In genomic region chr13:114167885-114168284, GRCh38 we compare ENCODE assay signal across 26 cellular contexts. TPM values are rescaled to one million over a fixed set of nuclear protein-coding genes. Genes with fewer than 3 reads are reported as not detected.
DNase-seq lines count a peak whose midpoint lies in the region; ATAC-seq and TF ChIP-seq lines count a peak whose summit lies in the region.
"Had no signal": no experiment of that assay in that cellular context is flagged by ENCODE, and none has a peak within 500 bp of the region (broad histone marks: within the 10 kb centered on the region; RNA-seq: fewer than 3 reads in every experiment).

No MANE protein-coding gene starts in this region.

- ATAC-seq in activated CD4-positive, alpha-beta T cell treated with anti-CD3 and anti-CD28 coated beads for 36 hours, result no peak
- peak; percentile 42 for ATAC-seq in CD8-positive, alpha-beta T cell
- ATAC-seq in gastrocnemius medialis (no peak), HG02970 (IDR thresholded peaks at IDR 0.05; ENCODE audit: low FRiP score, unreplicated experiment) (no peak)
- ATAC-seq: Right ventricle myocardium inferior had no signal

- no peaks in the 10 kb centered on the region for H3K27me3 Mint-ChIP-seq in activated CD4-positive, alpha-beta T cell treated with anti-CD3 and anti-CD28 coated beads for 36 hours
- no peaks in the 10 kb centered on the region for H3K27me3 Mint-ChIP-seq in activated CD4-positive, alpha-beta T cell treated with anti-CD3 and anti-CD28 coated beads, Interleukin-2, amount 10 ng/mL, durations not matched to agents 7 days and 5 days
- H3K27me3 Mint-ChIP-seq in CD8-positive, alpha-beta T cell (ENCODE audit: low read depth), result no peaks in the 10 kb centered on the region
- H3K27me3 Mint-ChIP-seq: CD4-positive, alpha-beta memory T cell had no signal

- peak overlapping the region; percentile 56 for H3K27ac Mint-ChIP-seq in activated CD4-positive, alpha-beta T cell treated with anti-CD3 and anti-CD28 coated beads for 36 hours
- H3K27ac Mint-ChIP-seq in activated CD4-positive, alpha-beta T cell treated with anti-CD3 and anti-CD28 coated beads, Interleukin-2, amount 10 ng/mL, durations not matched to agents 7 days and 5 days, result no peak overlapping the region
- peak overlapping the region; percentile 84 for H3K27ac Mint-ChIP-seq in CD8-positive, alpha-beta T cell
- H3K27ac Mint-ChIP-seq: B cell had no signal

- intact Hi-C loops in activated CD4-positive, alpha-beta T cell treated with anti-CD3 and anti-CD28 coated beads for 36 hours (cut with DNase I, micrococcal nuclease), result no loop called here
- intact Hi-C loops in CD8-positive, alpha-beta T cell (cut with DNase I, micrococcal nuclease), result no loop called here
- intact Hi-C loops in esophagus muscularis mucosa (cut with DNase I) (no loop called here), gastrocnemius medialis (cut with DNase I; ENCODE audit: low total_unique reads) (no loop called here)

- peaks cover 6% of the 10 kb centered on the region for H3K9me3 Mint-ChIP-seq in activated CD4-positive, alpha-beta T cell treated with anti-CD3 and anti-CD28 coated beads for 36 hours (ENCODE audit: low read depth)
- peaks cover 19% of the 10 kb centered on the region for H3K9me3 Mint-ChIP-seq in activated CD4-positive, alpha-beta T cell treated with anti-CD3 and anti-CD28 coated beads, Interleukin-2, amount 10 ng/mL, durations not matched to agents 7 days and 5 days
- H3K9me3 Mint-ChIP-seq in CD8-positive, alpha-beta T cell, result no peaks in the 10 kb centered on the region

- TF ChIP-seq EP300 in esophagus muscularis mucosa (IDR thresholded peaks at IDR 0.05), result no peak

- TF ChIP-seq POLR2A in esophagus muscularis mucosa (IDR thresholded peaks at IDR 0.05; ENCODE audit: low read depth), result no peak
- TF ChIP-seq POLR2A in gastrocnemius medialis (IDR thresholded peaks at IDR 0.05), result no peak

- H3K4me3 Mint-ChIP-seq in activated CD4-positive, alpha-beta T cell treated with anti-CD3 and anti-CD28 coated beads for 36 hours, result no peak overlapping the region
- H3K4me3 Mint-ChIP-seq in activated CD4-positive, alpha-beta T cell treated with anti-CD3 and anti-CD28 coated beads, Interleukin-2, amount 10 ng/mL, durations not matched to agents 7 days and 5 days, result no peak overlapping the region
- no peak overlapping the region for H3K4me3 Mint-ChIP-seq in CD8-positive, alpha-beta T cell
- H3K4me3 Mint-ChIP-seq: B cell had no signal

- 94% methylated on average over 5 of the region's 5 CpGs for WGBS in esophagus muscularis mucosa

- peaks cover 44% of the 10 kb centered on the region for H3K4me1 Mint-ChIP-seq in activated CD4-positive, alpha-beta T cell treated with anti-CD3 and anti-CD28 coated beads for 36 hours
- H3K4me1 Mint-ChIP-seq in activated CD4-positive, alpha-beta T cell treated with anti-CD3 and anti-CD28 coated beads, Interleukin-2, amount 10 ng/mL, durations not matched to agents 7 days and 5 days, result peaks cover 36% of the 10 kb centered on the region
- H3K4me1 Mint-ChIP-seq in CD8-positive, alpha-beta T cell (ENCODE audit: low read depth), result peaks cover 49% of the 10 kb centered on the region

- TF ChIP-seq CTCF in CD8-positive, alpha-beta T cell (IDR thresholded peaks at IDR 0.05), result no peak
- TF ChIP-seq CTCF in esophagus muscularis mucosa (IDR thresholded peaks at IDR 0.05), result no peak
- TF ChIP-seq CTCF in gastrocnemius medialis (IDR thresholded peaks at IDR 0.05 in 4 of 5, conservative IDR thresholded peaks at IDR 0.05 in 1 of 5), result no peak

- H3K36me3 ChIP-seq in CD8-positive, alpha-beta T cell (ENCODE audit: insufficient read depth, low read length), result no peaks in the 10 kb centered on the region
- no peaks in the 10 kb centered on the region for H3K36me3 ChIP-seq in esophagus muscularis mucosa
- no peaks in the 10 kb centered on the region for H3K36me3 ChIP-seq in gastrocnemius medialis
- H3K36me3 ChIP-seq: HAP-1, SJCRH30 had no signal

- in situ Hi-C loops in gastrocnemius medialis (cut with MboI; ENCODE audit: low sequenced_read_pairs in 4 of 4), result no loop called here

- no peak overlapping the region for H3K4me3 ChIP-seq in CD8-positive, alpha-beta T cell (ENCODE audit: low read depth, low read length)
- H3K4me3 ChIP-seq in esophagus muscularis mucosa, result no peak overlapping the region
- no peak overlapping the region for H3K4me3 ChIP-seq in gastrocnemius medialis
- H3K4me3 ChIP-seq: HAP-1, PC-9, SJCRH30 had no signal

- peaks cover 4% of the 10 kb centered on the region for H3K9me3 ChIP-seq in CD8-positive, alpha-beta T cell (ENCODE audit: low read length)
- H3K9me3 ChIP-seq in esophagus muscularis mucosa, result peaks cover 0 to 4% (median 2%) of the 10 kb centered on the region in 4 donors
- H3K9me3 ChIP-seq in gastrocnemius medialis, result no peaks in the 10 kb centered on the region
- H3K9me3 ChIP-seq: HAP-1 had no signal

- DNase-seq in activated CD4-positive, alpha-beta T cell treated with anti-CD3 and anti-CD28 coated beads for 36 hours, result no peak
- DNase-seq in activated CD4-positive, alpha-beta T cell treated with anti-CD3 and anti-CD28 coated beads, Interleukin-2, amount 10 ng/mL, durations not matched to agents 7 days and 5 days, result no peak
- no peak for DNase-seq in CD8-positive, alpha-beta T cell
- no peak for DNase-seq in esophagus muscularis mucosa (ENCODE audit: extremely low spot score)
- no peak for DNase-seq in substantia nigra (lab: John Stamatoyannopoulos, UW)
- no peak for DNase-seq in gastrocnemius medialis
- DNase-seq: CD4-positive, alpha-beta memory T cell; DMS 273 treated with DMSO at 0.1 percent for 48 hours; DMS79 treated with DMSO at 0.1 percent for 48 hours; GOT3; MM.1S; NCI-H2029; NCI-H446 treated with DMSO at 0.1 percent for 48 hours; NCI-H526; NCI-H82; NK-92 treated with Interleukin-12 subunit alpha and Interleukin-12 subunit beta, amount 100 ng/mL, for 24 hours; PC-9; SJCRH30 had no signal

- H3K36me3 Mint-ChIP-seq in activated CD4-positive, alpha-beta T cell treated with anti-CD3 and anti-CD28 coated beads for 36 hours (ENCODE audit: low read depth), result peaks cover 2% of the 10 kb centered on the region
- H3K36me3 Mint-ChIP-seq in activated CD4-positive, alpha-beta T cell treated with anti-CD3 and anti-CD28 coated beads, Interleukin-2, amount 10 ng/mL, durations not matched to agents 7 days and 5 days (ENCODE audit: low read depth), result peaks cover 8% of the 10 kb centered on the region
- peaks cover 3% of the 10 kb centered on the region for H3K36me3 Mint-ChIP-seq in CD8-positive, alpha-beta T cell

- H3K27me3 ChIP-seq in CD8-positive, alpha-beta T cell (ENCODE audit: insufficient read depth, low read length), result no peaks in the 10 kb centered on the region
- H3K27me3 ChIP-seq in esophagus muscularis mucosa (no peaks in the 10 kb centered on the region), gastrocnemius medialis (peaks cover 0 to under 1% (median 0%) of the 10 kb centered on the region in 3 donors)
- H3K27me3 ChIP-seq: SJCRH30 had no signal

- no peak overlapping the region for H3K27ac ChIP-seq in CD8-positive, alpha-beta T cell (ENCODE audit: low read depth, low read length)
- H3K27ac ChIP-seq in esophagus muscularis mucosa (replicated peaks in 1 of 4) (peak overlapping the region in 3 of 4 donors; percentile 68 to 83 (median 73)), substantia nigra (ENCODE audit: low read depth, low read length, poor library complexity, severe bottlenecking) (peak overlapping the region; percentile 42), gastrocnemius medialis (no peak overlapping the region)
- H3K27ac ChIP-seq: 22Rv1, HL-60, KMS-11, PC-9, SJCRH30 had no signal

- H3K4me1 ChIP-seq in CD8-positive, alpha-beta T cell (ENCODE audit: insufficient read depth, low read length), result peaks cover 40% of the 10 kb centered on the region
- H3K4me1 ChIP-seq in esophagus muscularis mucosa (peaks cover 15 to 23% (median 20%) of the 10 kb centered on the region in 4 donors), gastrocnemius medialis (peaks cover 11% of the 10 kb centered on the region in 2 donors)
- H3K4me1 ChIP-seq: HAP-1, SJCRH30 had no signal

- CTCF ChIA-PET in activated CD4-positive, alpha-beta T cell treated with anti-CD3 and anti-CD28 coated beads for 36 hours (lab: Charles Lee), result interaction anchor here (0.9 to 1.5 kb wide), 2 partner anchors 16 to 17 kb away, joined by 5 to 7 read pairs; no protein-coding TSS in a partner anchor
- CTCF ChIA-PET in activated CD4-positive, alpha-beta T cell treated with anti-CD3 and anti-CD28 coated beads, Interleukin-2, amount 10 ng/mL, durations not matched to agents 7 days and 5 days (lab: Charles Lee), result interaction anchor here (1.9 kb wide), 1 partner anchor 20 kb away, joined by 6 read pairs; no protein-coding TSS in a partner anchor
- CTCF ChIA-PET in CD8-positive, alpha-beta T cell (lab: Charles Lee), result interaction anchor here (0.7 to 1.8 kb wide), 3 partner anchors 9 to 20 kb away, joined by 3 to 4 read pairs (median 3); no protein-coding TSS in a partner anchor

- POLR2A ChIA-PET in activated CD4-positive, alpha-beta T cell treated with anti-CD3 and anti-CD28 coated beads for 36 hours (lab: Charles Lee), result no interaction called here
- POLR2A ChIA-PET in activated CD4-positive, alpha-beta T cell treated with anti-CD3 and anti-CD28 coated beads, Interleukin-2, amount 10 ng/mL, durations not matched to agents 7 days and 5 days (lab: Charles Lee), result no interaction called here
- POLR2A ChIA-PET in CD8-positive, alpha-beta T cell (lab: Charles Lee), result interaction anchor here (1.2 to 2.1 kb wide), 3 partner anchors 20 to 28 kb away, joined by 4 to 6 read pairs (median 5); no protein-coding TSS in a partner anchor

RNA-seq across cellular contexts. Expression of gene CFAP97D2, which starts 11.2 kb away (rescaled TPM):
- total RNA-seq in activated CD4-positive, alpha-beta T cell treated with anti-CD3 and anti-CD28 coated beads for 36 hours, result not detected
- not detected for total RNA-seq in activated CD4-positive, alpha-beta T cell treated with anti-CD3 and anti-CD28 coated beads, Interleukin-2, amount 10 ng/mL, durations not matched to agents 7 days and 5 days
- 1 to 10 TPM; 3.8 to 4.1 TPM for total RNA-seq in CD8-positive, alpha-beta T cell
- not detected for total RNA-seq in esophagus muscularis mucosa
- total RNA-seq in gastrocnemius medialis, result not detected
- total RNA-seq: CD4-positive, alpha-beta memory T cell; PC-9; Right ventricle myocardium inferior; RPMI7951 had no signal

RNA-seq across cellular contexts. Expression of gene RASA3, which starts 35.5 kb away (rescaled TPM):
- total RNA-seq in activated CD4-positive, alpha-beta T cell treated with anti-CD3 and anti-CD28 coated beads for 36 hours, result 10 to 100 TPM; 33.0 to 34.7 TPM
- total RNA-seq in activated CD4-positive, alpha-beta T cell treated with anti-CD3 and anti-CD28 coated beads, Interleukin-2, amount 10 ng/mL, durations not matched to agents 7 days and 5 days, result 100 to 1,000 TPM; 114 to 115 TPM
- total RNA-seq in CD8-positive, alpha-beta T cell, result 100 to 1,000 TPM; 144 TPM
- total RNA-seq in esophagus muscularis mucosa, result 10 to 100 TPM; 29.5 to 38.1 (median 34.6) TPM
- 10 to 100 TPM in 2 of 4 donors, 1 to 10 TPM in 2; 3.4 to 22.2 (median 10.8) TPM for total RNA-seq in gastrocnemius medialis

Comparison
In these comparisons a context has a peak if more than half of its experiments do, and no peak if none do; other contexts are left out.
1. H3K27ac ChIP-seq: peak in esophagus muscularis mucosa (3 of 4) and substantia nigra (single experiment); none in CD8-positive, alpha-beta T cell (single experiment) and gastrocnemius medialis (0 of 4).
2. RNA of gene CFAP97D2, which starts 11.2 kb away (total RNA-seq): 3.8 to 4.1 TPM in CD8-positive, alpha-beta T cell; not detected in activated CD4-positive, alpha-beta T cell treated with anti-CD3 and anti-CD28 coated beads, Interleukin-2, amount 10 ng/mL, durations not matched to agents 7 days and 5 days, not detected in activated CD4-positive, alpha-beta T cell treated with anti-CD3 and anti-CD28 coated beads for 36 hours, not detected in esophagus muscularis mucosa and not detected in gastrocnemius medialis; every median in the first group is over 4 times any median in the second.